Comparison of ENCODE assay signal across 1 cellular context in the genomic region with DNA sequence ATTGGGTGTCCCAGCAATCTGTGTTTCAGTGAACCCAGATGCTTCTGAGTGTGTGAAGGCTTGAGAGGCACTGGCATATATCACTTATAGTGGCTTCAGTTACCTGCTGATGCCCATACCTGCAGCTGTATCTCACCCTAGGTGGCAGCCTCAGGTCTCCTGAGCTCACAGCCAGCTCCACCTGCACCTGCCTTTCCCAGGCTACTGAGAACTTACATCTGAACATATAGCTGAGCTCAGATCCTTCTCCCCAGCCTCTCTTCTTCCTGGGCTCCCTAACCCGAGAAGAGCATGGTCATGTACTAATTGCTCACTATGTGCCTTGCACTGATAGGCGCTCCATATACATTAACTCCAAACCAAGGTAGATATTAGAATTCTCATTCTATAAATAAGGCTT.
TF ChIP-seq lines count a peak whose summit lies in the region.

No MANE protein-coding gene starts in this region.

TF ChIP-seq in GM23338, 12 proteins besides CTCF, POLR2A, EP300 and RAD21:
- TF ChIP-seq, protein P1, sequence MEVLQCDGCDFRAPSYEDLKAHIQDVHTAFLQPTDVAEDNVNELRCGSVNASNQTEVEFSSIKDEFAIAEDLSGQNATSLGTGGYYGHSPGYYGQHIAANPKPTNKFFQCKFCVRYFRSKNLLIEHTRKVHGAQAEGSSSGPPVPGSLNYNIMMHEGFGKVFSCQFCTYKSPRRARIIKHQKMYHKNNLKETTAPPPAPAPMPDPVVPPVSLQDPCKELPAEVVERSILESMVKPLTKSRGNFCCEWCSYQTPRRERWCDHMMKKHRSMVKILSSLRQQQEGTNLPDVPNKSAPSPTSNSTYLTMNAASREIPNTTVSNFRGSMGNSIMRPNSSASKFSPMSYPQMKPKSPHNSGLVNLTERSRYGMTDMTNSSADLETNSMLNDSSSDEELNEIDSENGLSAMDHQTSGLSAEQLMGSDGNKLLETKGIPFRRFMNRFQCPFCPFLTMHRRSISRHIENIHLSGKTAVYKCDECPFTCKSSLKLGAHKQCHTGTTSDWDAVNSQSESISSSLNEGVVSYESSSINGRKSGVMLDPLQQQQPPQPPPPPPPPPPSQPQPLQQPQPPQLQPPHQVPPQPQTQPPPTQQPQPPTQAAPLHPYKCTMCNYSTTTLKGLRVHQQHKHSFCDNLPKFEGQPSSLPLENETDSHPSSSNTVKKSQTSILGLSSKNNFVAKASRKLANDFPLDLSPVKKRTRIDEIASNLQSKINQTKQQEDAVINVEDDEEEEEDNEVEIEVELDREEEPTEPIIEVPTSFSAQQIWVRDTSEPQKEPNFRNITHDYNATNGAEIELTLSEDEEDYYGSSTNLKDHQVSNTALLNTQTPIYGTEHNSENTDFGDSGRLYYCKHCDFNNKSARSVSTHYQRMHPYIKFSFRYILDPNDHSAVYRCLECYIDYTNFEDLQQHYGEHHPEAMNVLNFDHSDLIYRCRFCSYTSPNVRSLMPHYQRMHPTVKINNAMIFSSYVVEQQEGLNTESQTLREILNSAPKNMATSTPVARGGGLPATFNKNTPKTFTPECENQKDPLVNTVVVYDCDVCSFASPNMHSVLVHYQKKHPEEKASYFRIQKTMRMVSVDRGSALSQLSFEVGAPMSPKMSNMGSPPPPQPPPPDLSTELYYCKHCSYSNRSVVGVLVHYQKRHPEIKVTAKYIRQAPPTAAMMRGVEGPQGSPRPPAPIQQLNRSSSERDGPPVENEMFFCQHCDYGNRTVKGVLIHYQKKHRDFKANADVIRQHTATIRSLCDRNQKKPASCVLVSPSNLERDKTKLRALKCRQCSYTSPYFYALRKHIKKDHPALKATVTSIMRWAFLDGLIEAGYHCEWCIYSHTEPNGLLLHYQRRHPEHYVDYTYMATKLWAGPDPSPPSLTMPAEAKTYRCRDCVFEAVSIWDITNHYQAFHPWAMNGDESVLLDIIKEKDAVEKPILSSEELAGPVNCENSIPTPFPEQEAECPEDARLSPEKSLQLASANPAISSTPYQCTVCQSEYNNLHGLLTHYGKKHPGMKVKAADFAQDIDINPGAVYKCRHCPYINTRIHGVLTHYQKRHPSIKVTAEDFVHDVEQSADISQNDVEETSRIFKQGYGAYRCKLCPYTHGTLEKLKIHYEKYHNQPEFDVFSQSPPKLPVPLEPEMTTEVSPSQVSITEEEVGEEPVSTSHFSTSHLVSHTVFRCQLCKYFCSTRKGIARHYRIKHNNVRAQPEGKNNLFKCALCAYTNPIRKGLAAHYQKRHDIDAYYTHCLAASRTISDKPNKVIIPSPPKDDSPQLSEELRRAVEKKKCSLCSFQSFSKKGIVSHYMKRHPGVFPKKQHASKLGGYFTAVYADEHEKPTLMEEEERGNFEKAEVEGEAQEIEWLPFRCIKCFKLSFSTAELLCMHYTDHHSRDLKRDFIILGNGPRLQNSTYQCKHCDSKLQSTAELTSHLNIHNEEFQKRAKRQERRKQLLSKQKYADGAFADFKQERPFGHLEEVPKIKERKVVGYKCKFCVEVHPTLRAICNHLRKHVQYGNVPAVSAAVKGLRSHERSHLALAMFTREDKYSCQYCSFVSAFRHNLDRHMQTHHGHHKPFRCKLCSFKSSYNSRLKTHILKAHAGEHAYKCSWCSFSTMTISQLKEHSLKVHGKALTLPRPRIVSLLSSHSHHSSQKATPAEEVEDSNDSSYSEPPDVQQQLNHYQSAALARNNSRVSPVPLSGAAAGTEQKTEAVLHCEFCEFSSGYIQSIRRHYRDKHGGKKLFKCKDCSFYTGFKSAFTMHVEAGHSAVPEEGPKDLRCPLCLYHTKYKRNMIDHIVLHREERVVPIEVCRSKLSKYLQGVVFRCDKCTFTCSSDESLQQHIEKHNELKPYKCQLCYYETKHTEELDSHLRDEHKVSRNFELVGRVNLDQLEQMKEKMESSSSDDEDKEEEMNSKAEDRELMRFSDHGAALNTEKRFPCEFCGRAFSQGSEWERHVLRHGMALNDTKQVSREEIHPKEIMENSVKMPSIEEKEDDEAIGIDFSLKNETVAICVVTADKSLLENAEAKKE (CRISPR knock-in tag; IDR thresholded peaks at IDR 0.05) = no peak
- TF ChIP-seq NANOG (IDR thresholded peaks at IDR 0.05; ENCODE audit: borderline replicate concordance) (no peak), CREB1 (CRISPR knock-in tag; IDR thresholded peaks at IDR 0.05; ENCODE audit: low read depth) (no peak), ZNF331 (CRISPR knock-in tag; IDR thresholded peaks at IDR 0.05; ENCODE audit: low read depth) (no peak), EZH2phosphoT487 (IDR thresholded peaks at IDR 0.05; ENCODE audit: unreplicated experiment) (no peak)
